In genomic region chr2:1914541-1915165, GRCh38 we compare ENCODE assay signal across 28 cellular contexts.
"Had no signal": no experiment of that assay in that cellular context is flagged by ENCODE, and none has a peak within 500 bp of the region (broad histone marks: within the 10 kb centered on the region; RNA-seq: fewer than 3 reads in every experiment).

No MANE protein-coding gene starts in this region.

- H3K27me3 ChIP-seq: adrenal gland, body of pancreas, cardiac muscle cell, dorsolateral prefrontal cortex had no signal

- FAIRE-seq: frontal cortex had no signal

- DNase-seq: activated B cell treated with CpG ODN at 0.5 μM for 24 hours; activated CD4-positive, alpha-beta T cell treated with anti-CD3 and anti-CD28 coated beads for 48 hours; activated CD4-positive, alpha-beta T cell treated with anti-CD3 and anti-CD28 coated beads, Interleukin-2, amount 50 U/mL, for 1 hour; activated CD4-positive, alpha-beta T cell treated with anti-CD3 and anti-CD28 coated beads, Interleukin-2, amount 50 U/mL, for 48 hours; activated CD8-positive, alpha-beta memory T cell treated with anti-CD3 and anti-CD28 coated beads for 24 hours; activated CD8-positive, alpha-beta T cell treated with anti-CD3 and anti-CD28 coated beads for 36 hours; activated effector memory CD4-positive, alpha-beta T cell treated with anti-CD3 and anti-CD28 coated beads, Interleukin-2, amount 50 U/mL, for 16 hours; activated naive CD4-positive, alpha-beta T cell treated with anti-CD3 and anti-CD28 coated beads for 36 hours; activated naive CD8-positive, alpha-beta T cell treated with anti-CD3 and anti-CD28 coated beads for 36 hours; activated naive CD8-positive, alpha-beta T cell treated with anti-CD3 and anti-CD28 coated beads, Interleukin-2, amount 50 U/mL, for 24 hours; activated T-cell treated with anti-CD3 and anti-CD28 coated beads, Interleukin-2, amount 50 U/mL, for 4 hours; adrenal gland; amygdala; aorta; body of pancreas; effector memory CD4-positive, alpha-beta T cell; endodermal cell; foreskin fibroblast; T-cell; T1000; WERI-Rb-1 had no signal

- H3K36me3 ChIP-seq: adrenal gland, cardiac muscle cell, WERI-Rb-1 had no signal

- H3K4me1 ChIP-seq: adrenal gland, body of pancreas had no signal

- ATAC-seq: activated CD4-positive, CD25-positive, alpha-beta regulatory T cell treated with anti-CD3 and anti-CD28 coated beads, Interleukin-2, amount 50 U/mL, for 24 hours; activated CD8-positive, alpha-beta T cell treated with anti-CD3 and anti-CD28 coated beads for 36 hours; activated naive CD8-positive, alpha-beta T cell treated with anti-CD3 and anti-CD28 coated beads, Interleukin-2, amount 50 U/mL, for 24 hours; activated T-cell treated with anti-CD3 and anti-CD28 coated beads, Interleukin-2, amount 50 U/mL, for 4 hours; activated T-helper 17 cell treated with anti-CD3 and anti-CD28 coated beads, Interleukin-2, amount 50 U/mL, for 72 hours; body of pancreas; esophagus mucosa; T-cell had no signal

- H3K9me3 ChIP-seq: adrenal gland, body of pancreas had no signal

- H3K27ac ChIP-seq: adrenal gland, body of pancreas, cardiac muscle cell, coronary artery, WERI-Rb-1 had no signal

- H3K4me3 ChIP-seq: adrenal gland, body of pancreas, cardiac muscle cell, coronary artery, dorsolateral prefrontal cortex had no signal
